Comparison of ENCODE assay signal across 8 cellular contexts in the genomic region with DNA sequence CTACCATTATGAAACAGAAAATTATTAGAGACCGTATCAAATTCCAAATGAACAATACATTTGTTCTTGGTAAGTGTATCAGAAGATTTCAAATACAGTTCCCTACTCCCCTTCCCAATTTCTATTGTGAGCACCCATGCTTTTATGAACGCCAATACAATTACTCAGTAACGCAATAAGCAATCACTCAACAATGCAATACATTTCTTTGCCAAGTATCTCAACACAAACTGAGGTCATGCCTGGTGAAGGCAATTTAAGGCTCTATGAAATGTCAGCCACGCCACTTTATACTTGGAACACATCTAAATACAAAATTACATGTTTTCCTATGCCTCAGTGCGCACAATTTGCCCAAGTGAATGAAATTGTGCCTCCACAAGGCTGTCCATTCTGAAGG. TPM values are rescaled to one million over a fixed set of nuclear protein-coding genes. Genes with fewer than 3 reads are reported as not detected.
A peak's percentile ranks its signal among the peaks of the same experiment; 100 is the strongest.
DNase-seq lines count a peak whose midpoint lies in the region; ATAC-seq and TF ChIP-seq lines count a peak whose summit lies in the region.

No MANE protein-coding gene starts in this region.

- H3K36me3 ChIP-seq in rectal smooth muscle tissue (ENCODE audit: control insufficient read depth, insufficient read depth, low read length) = no peaks in the 10 kb centered on the region

- H3K27me3 Mint-ChIP-seq in T-helper 17 cell = no peaks in the 10 kb centered on the region

- H3K9ac ChIP-seq in rectal smooth muscle tissue (ENCODE audit: low read length) = no peak overlapping the region

- peak overlapping the region; percentile 92 for H3K27ac Mint-ChIP-seq in T-helper 17 cell

- H3K36me3 Mint-ChIP-seq in T-helper 17 cell (ENCODE audit: low read depth) = no peaks in the 10 kb centered on the region

- peak overlapping the region; percentile 67 for H3K4me3 ChIP-seq in GM12865 (ENCODE audit: low read depth, low read length)
- peak overlapping the region; percentile 68 for H3K4me3 ChIP-seq in fibroblast of the aortic adventitia (ENCODE audit: low read depth, low read length)
- peak overlapping the region; percentile 74 for H3K4me3 ChIP-seq in rectal smooth muscle tissue (ENCODE audit: low read length)

- ATAC-seq in T-helper 17 cell (no peak), HG02973 (IDR thresholded peaks at IDR 0.05; ENCODE audit: unreplicated experiment) (no peak)

- DNase-seq in GM12865 (ENCODE audit: low read depth) (no peak), T-helper 17 cell (no peak), fibroblast of the aortic adventitia (ENCODE audit: low read depth) (peak; percentile 6), NCI-H524 treated with DMSO at 0.1 percent for 48 hours (lab: John Stamatoyannopoulos, UW) (no peak), GM10266 (ENCODE audit: extremely low spot score) (no peak)
- no peak for DNase-seq in activated CD4-positive, alpha-beta T cell treated with anti-CD3 and anti-CD28 coated beads for 1 hour

- peaks cover 3% of the 10 kb centered on the region for H3K4me1 Mint-ChIP-seq in T-helper 17 cell

- H3K9me3 ChIP-seq in T-helper 17 cell (ENCODE audit: control insufficient read depth, low read length, poor library complexity, severe bottlenecking) = no peaks in the 10 kb centered on the region

- no peak overlapping the region for H3K4me3 Mint-ChIP-seq in T-helper 17 cell

- no peaks in the 10 kb centered on the region for H3K27me3 ChIP-seq in rectal smooth muscle tissue (ENCODE audit: control insufficient read depth, insufficient read depth, low read length)

- H3K27ac ChIP-seq in rectal smooth muscle tissue (ENCODE audit: low read depth, low read length) = no peak overlapping the region

- no peaks in the 10 kb centered on the region for H3K4me1 ChIP-seq in rectal smooth muscle tissue (ENCODE audit: control insufficient read depth, insufficient read depth, low read length)

- TF ChIP-seq CTCF in GM12865 (IDR thresholded peaks at IDR 0.05; ENCODE audit: insufficient read depth, low read depth, low read length, missing control alignments) (no peak), fibroblast of the aortic adventitia (IDR thresholded peaks at IDR 0.05; ENCODE audit: insufficient read depth, low read length) (no peak), GM10266 (IDR thresholded peaks at IDR 0.05; ENCODE audit: control insufficient read depth, insufficient read depth, low read depth, missing control alignments) (no peak)

RNA-seq across cellular contexts. Expression of a gene that starts 0.7 kb away (rescaled TPM):
- total RNA-seq in T-helper 17 cell (1 to 10 TPM; 2.9 to 3.6 TPM), fibroblast of the aortic adventitia (ENCODE audit: low replicate concordance) (1.5 and 14.2 TPM in 2 replicates)
